Comparison of ENCODE assay signal across 2 cellular contexts in the genomic region with DNA sequence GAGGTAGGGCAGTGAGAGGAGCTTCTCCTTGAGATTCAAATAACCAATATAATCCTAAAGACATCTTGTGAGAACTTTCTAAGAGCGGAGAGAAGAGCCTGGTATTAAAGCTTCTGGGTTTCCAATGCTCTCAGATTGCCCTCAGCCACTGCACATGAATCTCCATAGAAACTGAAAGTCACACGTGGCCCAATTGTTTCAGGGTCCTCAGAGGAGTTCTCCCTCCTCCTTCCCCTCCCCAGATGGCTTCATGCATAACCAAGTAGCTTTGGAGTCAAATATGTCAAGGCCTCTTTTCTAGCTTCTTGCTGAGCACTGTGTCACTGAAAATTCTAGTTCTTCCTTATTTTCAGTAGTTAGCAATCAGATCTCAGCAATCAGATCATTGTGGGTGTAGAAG.
TF ChIP-seq lines count a peak whose summit lies in the region.

No MANE protein-coding gene starts in this region.

TF ChIP-seq in A549, 52 proteins besides CTCF, POLR2A, EP300 and RAD21:
- TF ChIP-seq JUN (IDR thresholded peaks at IDR 0.05) (no peak), MAZ (IDR thresholded peaks at IDR 0.05; ENCODE audit: borderline replicate concordance, low read depth, low read length) (no peak), SMC3 (IDR thresholded peaks at IDR 0.05) (no peak), TFCP2L1 (CRISPR knock-in tag; IDR thresholded peaks at IDR 0.05) (no peak)

TF ChIP-seq in IMR-90, 13 proteins besides CTCF, POLR2A, EP300 and RAD21:
- TF ChIP-seq, protein P1, sequence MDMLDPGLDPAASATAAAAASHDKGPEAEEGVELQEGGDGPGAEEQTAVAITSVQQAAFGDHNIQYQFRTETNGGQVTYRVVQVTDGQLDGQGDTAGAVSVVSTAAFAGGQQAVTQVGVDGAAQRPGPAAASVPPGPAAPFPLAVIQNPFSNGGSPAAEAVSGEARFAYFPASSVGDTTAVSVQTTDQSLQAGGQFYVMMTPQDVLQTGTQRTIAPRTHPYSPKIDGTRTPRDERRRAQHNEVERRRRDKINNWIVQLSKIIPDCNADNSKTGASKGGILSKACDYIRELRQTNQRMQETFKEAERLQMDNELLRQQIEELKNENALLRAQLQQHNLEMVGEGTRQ (IDR thresholded peaks at IDR 0.05; ENCODE audit: low read depth, low read length): no peak
- TF ChIP-seq SMC3 (IDR thresholded peaks at IDR 0.05; ENCODE audit: low read depth, low read length) (no peak), MXI1 (IDR thresholded peaks at IDR 0.05; ENCODE audit: borderline replicate concordance, low read depth, low read length) (no peak), MAFK (IDR thresholded peaks at IDR 0.05; ENCODE audit: low read depth, low read length) (no peak), FOS (IDR thresholded peaks at IDR 0.05; ENCODE audit: low read depth, low read length) (no peak), NFE2L2 (IDR thresholded peaks at IDR 0.05; ENCODE audit: low read depth, low read length) (no peak), RFX5 (IDR thresholded peaks at IDR 0.05; ENCODE audit: low read depth, low read length) (no peak), ELK1 (IDR thresholded peaks at IDR 0.05; ENCODE audit: borderline replicate concordance, low read depth, low read length) (no peak), CEBPB (IDR thresholded peaks at IDR 0.05; ENCODE audit: low read depth, low read length) (no peak), BHLHE40 (IDR thresholded peaks at IDR 0.05; ENCODE audit: low read depth, low read length) (no peak), CHD1 (IDR thresholded peaks at IDR 0.05; ENCODE audit: low read depth, low read length) (no peak), MAZ (IDR thresholded peaks at IDR 0.05; ENCODE audit: borderline replicate concordance, low read depth, low read length) (no peak), RCOR1 (IDR thresholded peaks at IDR 0.05; ENCODE audit: insufficient replicate concordance, low read length) (no peak)
